8 cellular contexts compared by ENCODE assay signal in genomic region chr6:89433637-89434499, GRCh38. TPM values are rescaled to one million over a fixed set of nuclear protein-coding genes. Genes with fewer than 3 reads are reported as not detected.
DNase-seq lines count a peak whose midpoint lies in the region; ATAC-seq and TF ChIP-seq lines count a peak whose summit lies in the region.

No MANE protein-coding gene starts in this region.

- peaks cover 0 to 19% of the 10 kb centered on the region in 2 donors for H3K4me1 ChIP-seq in right atrium auricular region

- TF ChIP-seq CTCF in GM10266 (IDR thresholded peaks at IDR 0.05; ENCODE audit: control insufficient read depth, insufficient read depth, low read depth, missing control alignments): no peak
- TF ChIP-seq CTCF in right atrium auricular region (IDR thresholded peaks at IDR 0.05): no peak
- no peak for TF ChIP-seq CTCF in retinal pigment epithelial cell (conservative IDR thresholded peaks at IDR 0.05; ENCODE audit: low read depth, low read length)

- H3K4me1 Mint-ChIP-seq in activated naive CD4-positive, alpha-beta T cell treated with anti-CD3 and anti-CD28 coated beads, Interleukin-2, amount 10 ng/mL, durations not matched to agents 7 days and 5 days: peaks cover 20% of the 10 kb centered on the region

- H3K36me3 Mint-ChIP-seq in activated naive CD4-positive, alpha-beta T cell treated with anti-CD3 and anti-CD28 coated beads, Interleukin-2, amount 10 ng/mL, durations not matched to agents 7 days and 5 days: no peaks in the 10 kb centered on the region

- no peak overlapping the region for H3K27ac Mint-ChIP-seq in activated naive CD4-positive, alpha-beta T cell treated with anti-CD3 and anti-CD28 coated beads, Interleukin-2, amount 10 ng/mL, durations not matched to agents 7 days and 5 days

- H3K4me3 ChIP-seq in right atrium auricular region (peak overlapping the region; percentile 77 to 97), retinal pigment epithelial cell (ENCODE audit: low read length) (peak overlapping the region; percentile 62)

- H3K9me3 Mint-ChIP-seq in activated naive CD4-positive, alpha-beta T cell treated with anti-CD3 and anti-CD28 coated beads, Interleukin-2, amount 10 ng/mL, durations not matched to agents 7 days and 5 days: no peaks in the 10 kb centered on the region

- peak overlapping the region; percentile 25 to 78 for H3K27ac ChIP-seq in right atrium auricular region

- no peaks in the 10 kb centered on the region for H3K36me3 ChIP-seq in right atrium auricular region

- CTCF ChIA-PET in activated naive CD4-positive, alpha-beta T cell treated with anti-CD3 and anti-CD28 coated beads, Interleukin-2, amount 10 ng/mL, durations not matched to agents 7 days and 5 days (lab: Charles Lee): interaction anchor here (1.1 to 1.6 kb wide), 4 partner anchors 39 to 175 kb away, joined by 3 to 10 read pairs (median 4); no protein-coding TSS in a partner anchor

- H3K27me3 ChIP-seq in right atrium auricular region: no peaks in the 10 kb centered on the region

- DNase-seq in GM10266 (ENCODE audit: extremely low spot score) (peak; percentile 51), NOMO-1 treated with DMSO at 0.1 percent for 48 hours (lab: John Stamatoyannopoulos, UW; ENCODE audit: unreplicated experiment) (peak; percentile 38), right atrium auricular region (ENCODE audit: low spot score) (peak; percentile 65), retinal pigment epithelial cell (ENCODE audit: low read depth) (no peak), SK-N-DZ (ENCODE audit: low spot score) (no peak)
- peak; percentile 35 for DNase-seq in activated naive CD4-positive, alpha-beta T cell treated with anti-CD3 and anti-CD28 coated beads, Interleukin-2, amount 10 ng/mL, durations not matched to agents 7 days and 5 days

- peak overlapping the region; percentile 81 for H3K4me3 Mint-ChIP-seq in activated naive CD4-positive, alpha-beta T cell treated with anti-CD3 and anti-CD28 coated beads, Interleukin-2, amount 10 ng/mL, durations not matched to agents 7 days and 5 days

- peaks cover 54% of the 10 kb centered on the region for H3K27me3 Mint-ChIP-seq in activated naive CD4-positive, alpha-beta T cell treated with anti-CD3 and anti-CD28 coated beads, Interleukin-2, amount 10 ng/mL, durations not matched to agents 7 days and 5 days

- no peaks in the 10 kb centered on the region for H3K9me3 ChIP-seq in right atrium auricular region

- peak; percentile 29 for ATAC-seq in HG02678 (IDR thresholded peaks at IDR 0.05; ENCODE audit: unreplicated experiment)
- no peak for ATAC-seq in HG02571 (IDR thresholded peaks at IDR 0.05; ENCODE audit: unreplicated experiment)

RNA-seq across cellular contexts. Expression of gene ANKRD6, which starts 0.9 kb away (rescaled TPM):
- total RNA-seq in right atrium auricular region: 10 to 100 TPM in 1 of 2 donors, 1 to 10 TPM in 1; 9.2 to 12.3 TPM
- 2.1 and 2.3 TPM in 2 replicates for polyA plus RNA-seq in SK-N-DZ (2014; cell fraction: cytosol; rRNA removed)
- 3.3 and 5.8 TPM in 2 replicates for polyA plus RNA-seq in SK-N-DZ (2014; cell fraction: nucleus; rRNA removed)

RNA-seq across cellular contexts. Expression of gene RRAGD, which starts 21.8 kb away (rescaled TPM):
- total RNA-seq in right atrium auricular region: 10 to 100 TPM; 56.4 to 98.0 TPM
- polyA plus RNA-seq in SK-N-DZ (2014; cell fraction: cytosol; rRNA removed): 10.1 and 10.3 TPM in 2 replicates
- 6.4 and 10.4 TPM in 2 replicates for polyA plus RNA-seq in SK-N-DZ (2014; cell fraction: nucleus; rRNA removed)

Comparison
In these comparisons a context has a peak if more than half of its experiments do, and no peak if none do; other contexts are left out.
1. DNase-seq: peak in GM10266 (single experiment), NOMO-1 treated with DMSO at 0.1 percent for 48 hours (single experiment), activated naive CD4-positive, alpha-beta T cell treated with anti-CD3 and anti-CD28 coated beads, Interleukin-2, amount 10 ng/mL, durations not matched to agents 7 days and 5 days (single experiment) and right atrium auricular region (single experiment); none in retinal pigment epithelial cell (single experiment) and SK-N-DZ (single experiment).